ENCODE assay signal across 1 cellular context in genomic region chr11:611001-611996, GRCh38.
TF ChIP-seq lines count a peak whose summit lies in the region.

No MANE protein-coding gene starts in this region.

TF ChIP-seq in GM12878, 131 proteins besides CTCF, POLR2A, EP300 and RAD21:
- TF ChIP-seq SREBF1 (IDR thresholded peaks at IDR 0.05; ENCODE audit: low read length) (no peak), TARDBP (IDR thresholded peaks at IDR 0.05; ENCODE audit: borderline replicate concordance) (no peak), EGR1 (IDR thresholded peaks at IDR 0.05; ENCODE audit: borderline replicate concordance in 1 of 2, low read depth in 2 of 2, low read length in 2 of 2) (no peak), MTA3 (IDR thresholded peaks at IDR 0.05; ENCODE audit: borderline replicate concordance, low read length) (no peak), ATF2 (IDR thresholded peaks at IDR 0.05; ENCODE audit: low read length) (peak; percentile 47), POU2F2 (IDR thresholded peaks at IDR 0.05; ENCODE audit: borderline replicate concordance, low read depth, low read length) (peak; percentile 9; the same call in 1 of the 3 replicates), ZBED1 (IDR thresholded peaks at IDR 0.05; ENCODE audit: borderline replicate concordance) (peak; percentile 15; the same call in 1 of the 2 replicates), POLR2AphosphoS5 (IDR thresholded peaks at IDR 0.05; ENCODE audit: low read length) (peak; percentile 63), PKNOX1 (IDR thresholded peaks at IDR 0.05) (no peak), BCL3 (IDR thresholded peaks at IDR 0.05; ENCODE audit: borderline replicate concordance, insufficient read depth, low read depth, low read length, poor library complexity, severe bottlenecking) (peak; percentile 13)
